9 cellular contexts compared by ENCODE assay signal in the genomic region with DNA sequence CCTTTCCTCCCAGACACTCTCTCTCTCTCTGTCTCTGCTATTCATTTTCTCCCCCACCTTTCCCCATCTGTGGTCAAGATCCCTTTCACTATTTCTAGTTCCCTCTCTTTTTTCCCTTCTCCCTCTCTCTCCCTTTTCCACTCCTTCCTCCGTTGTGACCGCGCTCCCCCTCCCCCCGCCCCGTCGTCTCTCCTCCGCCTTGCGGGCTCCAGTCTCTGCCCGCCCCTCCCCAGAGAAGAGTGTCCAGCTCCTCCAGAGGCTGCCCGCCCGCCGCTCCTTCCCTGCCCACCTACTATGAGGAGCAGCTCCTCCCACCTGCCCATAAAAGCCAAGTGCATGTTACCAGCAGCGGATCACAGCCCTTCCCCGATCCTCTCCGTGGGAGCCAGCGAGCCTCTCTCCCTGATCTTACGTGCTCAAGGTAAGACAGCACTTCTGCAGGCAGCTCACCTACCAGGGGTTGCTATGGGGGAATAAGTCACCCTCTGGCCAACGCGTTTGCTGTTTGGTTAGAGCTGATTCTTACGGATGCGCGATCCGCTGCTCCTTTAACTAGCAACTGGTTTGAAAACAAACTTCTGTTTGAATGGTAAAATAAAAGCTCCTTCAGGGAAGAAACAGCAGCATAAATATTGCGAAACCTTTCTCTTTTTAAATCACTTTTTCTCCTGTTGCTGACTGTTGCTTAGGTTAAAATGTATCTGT. TPM values are rescaled to one million over a fixed set of nuclear protein-coding genes. Genes with fewer than 3 reads are reported as not detected.
DNase-seq lines count a peak whose midpoint lies in the region; ATAC-seq and TF ChIP-seq lines count a peak whose summit lies in the region.
"Had no signal": no experiment of that assay in that cellular context is flagged by ENCODE, and none has a peak within 500 bp of the region (broad histone marks: within the 10 kb centered on the region; RNA-seq: fewer than 3 reads in every experiment).

Gene COL8A1 (plus strand): TSS at position 351 of the 705 bp plus-strand sequence. CDS start 152,089 bp downstream, outside the sequence.

- POLR2A ChIA-PET in MCF 10A (lab: Yijun Ruan, JAX): interaction anchor here (0.7 to 6.3 kb wide), 22 partner anchors 10 to 814 kb away, joined by 3 to 47 read pairs (median 4); no protein-coding TSS in a partner anchor

- intact Hi-C loops in MCF 10A (cut with micrococcal nuclease): loop anchor here (5.0 kb wide), 4 partner anchors 101 to 616 kb away; no protein-coding TSS in a partner anchor

- H3K27me3 ChIP-seq in kidney epithelial cell (ENCODE audit: control insufficient read depth, insufficient read depth, low read length) (no peaks in the 10 kb centered on the region), stomach smooth muscle (ENCODE audit: control insufficient read depth in 1 of 2, insufficient read depth in 2 of 2, low read length in 2 of 2) (no peaks in the 10 kb centered on the region)

- H3K4me1 ChIP-seq in stomach smooth muscle (ENCODE audit: control insufficient read depth, insufficient read depth, low read length): peaks cover 6% of the 10 kb centered on the region

- no peaks in the 10 kb centered on the region for H3K9me3 ChIP-seq in stomach smooth muscle (ENCODE audit: control insufficient read depth in 2 of 2, low read length in 2 of 2)

- no peaks in the 10 kb centered on the region for H3K36me3 Mint-ChIP-seq in stimulated activated naive CD8-positive, alpha-beta T cell treated with anti-CD3 and anti-CD28 coated beads, Interleukin-15, Interleukin-2, amounts not matched to agents 100 ng/mL and 50 ng/mL, for 24 hours (ENCODE audit: low read depth)
- H3K36me3 Mint-ChIP-seq in MCF 10A (ENCODE audit: insufficient read depth, unreplicated experiment): no peaks in the 10 kb centered on the region

- CTCF ChIA-PET in MCF 10A (lab: Yijun Ruan, JAX): interaction anchor here (0.5 to 17.3 kb wide), 14 partner anchors 10 to 636 kb away, joined by 3 to 209 read pairs (median 6); no protein-coding TSS in a partner anchor

- no peaks in the 10 kb centered on the region for H3K9me3 Mint-ChIP-seq in stimulated activated naive CD8-positive, alpha-beta T cell treated with anti-CD3 and anti-CD28 coated beads, Interleukin-15, Interleukin-2, amounts not matched to agents 100 ng/mL and 50 ng/mL, for 24 hours
- no peaks in the 10 kb centered on the region for H3K9me3 Mint-ChIP-seq in MCF 10A (ENCODE audit: unreplicated experiment)
- H3K9me3 Mint-ChIP-seq: central memory CD8-positive, alpha-beta T cell had no signal

- H3K4me1 Mint-ChIP-seq in stimulated activated naive CD8-positive, alpha-beta T cell treated with anti-CD3 and anti-CD28 coated beads, Interleukin-15, Interleukin-2, amounts not matched to agents 100 ng/mL and 50 ng/mL, for 24 hours (ENCODE audit: low read depth): peaks cover 12% of the 10 kb centered on the region
- H3K4me1 Mint-ChIP-seq in MCF 10A (ENCODE audit: insufficient read depth, unreplicated experiment): peaks cover 52% of the 10 kb centered on the region

- peak within 1 kb of the TSS; percentile 88 for H3K27ac ChIP-seq in stomach smooth muscle (ENCODE audit: low read length)

- no peak for DNase-seq in stimulated activated naive CD8-positive, alpha-beta T cell treated with anti-CD3 and anti-CD28 coated beads, Interleukin-15, Interleukin-2, amounts not matched to agents 100 U/mL and 50 U/mL, for 24 hours
- DNase-seq in MCF 10A (ENCODE audit: unreplicated experiment): peak; percentile 81
- peak; percentile 53 for DNase-seq in kidney epithelial cell (ENCODE audit: low read depth)
- DNase-seq in midbrain (lab: John Stamatoyannopoulos, UW): no peak
- no peak for DNase-seq in HuH-7.5 (ENCODE audit: low spot score)
- DNase-seq in occipital lobe (lab: John Stamatoyannopoulos, UW): no peak

- H3K27me3 Mint-ChIP-seq in stimulated activated naive CD8-positive, alpha-beta T cell treated with anti-CD3 and anti-CD28 coated beads, Interleukin-15, Interleukin-2, amounts not matched to agents 100 ng/mL and 50 ng/mL, for 24 hours: peaks cover 83% of the 10 kb centered on the region
- no peaks in the 10 kb centered on the region for H3K27me3 Mint-ChIP-seq in MCF 10A (ENCODE audit: insufficient read depth, unreplicated experiment)

- ATAC-seq in stimulated activated naive CD8-positive, alpha-beta T cell treated with anti-CD3 and anti-CD28 coated beads, Interleukin-15, Interleukin-2, amounts not matched to agents 100 U/mL and 50 U/mL, for 24 hours: no peak

- H3K27ac Mint-ChIP-seq in stimulated activated naive CD8-positive, alpha-beta T cell treated with anti-CD3 and anti-CD28 coated beads, Interleukin-15, Interleukin-2, amounts not matched to agents 100 ng/mL and 50 ng/mL, for 24 hours: no peak within 1 kb of the TSS
- H3K27ac Mint-ChIP-seq in MCF 10A (ENCODE audit: low read depth, unreplicated experiment): peak within 1 kb of the TSS; percentile 86

- TF ChIP-seq CTCF in MCF 10A (IDR thresholded peaks at IDR 0.05; ENCODE audit: unreplicated experiment) (no peak), kidney epithelial cell (IDR thresholded peaks at IDR 0.05; ENCODE audit: insufficient read depth, low read length, poor library complexity, severe bottlenecking) (no peak)

- peak within 1 kb of the TSS; percentile 46 for H3K4me3 Mint-ChIP-seq in stimulated activated naive CD8-positive, alpha-beta T cell treated with anti-CD3 and anti-CD28 coated beads, Interleukin-15, Interleukin-2, amounts not matched to agents 100 ng/mL and 50 ng/mL, for 24 hours
- H3K4me3 Mint-ChIP-seq in MCF 10A (ENCODE audit: unreplicated experiment): peak within 1 kb of the TSS; percentile 85
- H3K4me3 Mint-ChIP-seq: central memory CD8-positive, alpha-beta T cell had no signal

- no peaks in the 10 kb centered on the region for H3K36me3 ChIP-seq in kidney epithelial cell (ENCODE audit: control insufficient read depth, insufficient read depth, low read length)
- H3K36me3 ChIP-seq in stomach smooth muscle (ENCODE audit: control insufficient read depth in 2 of 2, insufficient read depth in 2 of 2, low read length in 2 of 2): no peaks in the 10 kb centered on the region

- BruUV-seq in MCF 10A (replicated peaks; lab: Mats Ljungman, UMichigan): TSS peak; percentile 66

- H3K9ac ChIP-seq in stomach smooth muscle (ENCODE audit: low read length in 2 of 2): peak within 1 kb of the TSS; percentile 60 to 88

- H3K4me3 ChIP-seq in kidney epithelial cell (ENCODE audit: low read depth, low read length): peak within 1 kb of the TSS; percentile 74
- peak within 1 kb of the TSS; percentile 87 to 89 for H3K4me3 ChIP-seq in stomach smooth muscle (ENCODE audit: low read length in 2 of 2)

RNA-seq across cellular contexts. Expression of gene COL8A1, which starts in this region (rescaled TPM):
- total RNA-seq in MCF 10A (2022) (29.1 and 112 TPM in 2 replicates), kidney epithelial cell (24.4 TPM in 2 replicates), occipital lobe (0.62 TPM)

Comparison
In these comparisons a context has a peak if more than half of its experiments do, and no peak if none do; other contexts are left out.
1. RNA of gene COL8A1 (total RNA-seq): 29.1 to 112 TPM in MCF 10A and 24.4 TPM in kidney epithelial cell; 0.62 TPM in occipital lobe (single experiment); every median in the first group is over 10 times any median in the second.
2. DNase-seq: peak in MCF 10A (single experiment) and kidney epithelial cell (single experiment); none in stimulated activated naive CD8-positive, alpha-beta T cell treated with anti-CD3 and anti-CD28 coated beads, Interleukin-15, Interleukin-2, amounts not matched to agents 100 U/mL and 50 U/mL, for 24 hours (single experiment), midbrain (single experiment), HuH-7.5 (single experiment) and occipital lobe (single experiment).